In genomic region chr12:68189766-68190700, GRCh38 we compare ENCODE assay signal across 12 cellular contexts. TPM values are rescaled to one million over a fixed set of nuclear protein-coding genes. Genes with fewer than 3 reads are reported as not detected.
A peak's percentile ranks its signal among the peaks of the same experiment; 100 is the strongest.
DNase-seq lines count a peak whose midpoint lies in the region; ATAC-seq, FAIRE-seq and TF ChIP-seq lines count a peak whose summit lies in the region.
"Had no signal": no experiment of that assay in that cellular context is flagged by ENCODE, and none has a peak within 500 bp of the region (broad histone marks: within the 10 kb centered on the region; RNA-seq: fewer than 3 reads in every experiment).

No MANE protein-coding gene starts in this region.

- no peak for FAIRE-seq in A549 (lab: Jason Lieb, UNC)

- no peak overlapping the region for H3K4me2 ChIP-seq in A549

- H3K4me3 ChIP-seq in A549, result no peak overlapping the region
- no peak overlapping the region for H3K4me3 ChIP-seq in psoas muscle
- H3K4me3 ChIP-seq: BLaER1 treated with 17β-estradiol and CSF1 and Interleukin-3, amounts not matched to agents 10 nM and 100 nM; ovary; transverse colon had no signal

- no peaks in the 10 kb centered on the region for H3K27me3 ChIP-seq in psoas muscle (ENCODE audit: insufficient read depth in 3 of 3, low read length in 2 of 3)
- H3K27me3 ChIP-seq: ovary, transverse colon had no signal

- TF ChIP-seq POLR2A in A549 (IDR thresholded peaks at IDR 0.05; ENCODE audit: low read length), result no peak

- TF ChIP-seq EP300 in A549 (IDR thresholded peaks at IDR 0.05), result no peak

- TF ChIP-seq RAD21 in A549 (conservative IDR thresholded peaks at IDR 0.05 in 1 of 2, IDR thresholded peaks at IDR 0.05 in 1 of 2), result no peak

- H3K36me3 ChIP-seq in psoas muscle (ENCODE audit: insufficient read depth in 1 of 2, low read depth in 1 of 2), result no peaks in the 10 kb centered on the region
- H3K36me3 ChIP-seq: BLaER1 treated with 17β-estradiol and CSF1 and Interleukin-3, amounts not matched to agents 10 nM and 100 nM; ovary; transverse colon had no signal

- H3K9me3 Mint-ChIP-seq in activated T-cell treated with anti-CD3 and anti-CD28 coated beads, Interleukin-2, amount 50 U/mL, for 4 hours, result no peaks in the 10 kb centered on the region

- H3K27me3 Mint-ChIP-seq in activated T-cell treated with anti-CD3 and anti-CD28 coated beads, Interleukin-2, amount 50 U/mL, for 4 hours (ENCODE audit: low read depth), result no peaks in the 10 kb centered on the region

- CTCF ChIA-PET in A549 (lab: Yijun Ruan, JAX), result no interaction called here

- 28% methylated on average over 4 of the region's 4 CpGs for WGBS in A549 (ENCODE audit: missing lambda C conversion rate)
- WGBS in psoas muscle, 3 donors, result 81 to 88% (median 87%) methylated on average over 4 of the region's 4 CpGs

- H3K9me3 ChIP-seq in A549 (no peaks in the 10 kb centered on the region), psoas muscle (no peaks in the 10 kb centered on the region)
- H3K9me3 ChIP-seq: ovary, transverse colon had no signal

- H3K4me3 Mint-ChIP-seq in activated T-cell treated with anti-CD3 and anti-CD28 coated beads, Interleukin-2, amount 50 U/mL, for 4 hours, result no peak overlapping the region

- H3K4me1 Mint-ChIP-seq in activated T-cell treated with anti-CD3 and anti-CD28 coated beads, Interleukin-2, amount 50 U/mL, for 4 hours (ENCODE audit: low read depth), result peaks cover 13% of the 10 kb centered on the region

- POLR2A ChIA-PET in A549 (lab: Yijun Ruan, JAX), result no interaction called here

- H3K4me1 ChIP-seq in A549 (no peaks in the 10 kb centered on the region), psoas muscle (no peaks in the 10 kb centered on the region)
- H3K4me1 ChIP-seq: transverse colon had no signal

- DNase-seq in A549 (ENCODE audit: low read depth in 1 of 2, low spot score in 1 of 2), result no peak
- peak; percentile 94 for DNase-seq in HT1080 (ENCODE audit: low read depth)
- peak; percentile 36 for DNase-seq in activated T-cell treated with anti-CD3 and anti-CD28 coated beads, Interleukin-2, amount 50 U/mL, for 4 hours
- peak; percentile 76 for DNase-seq in iris pigment epithelial cell (ENCODE audit: low read depth)
- no peak for DNase-seq in NCI-H1436 treated with DMSO at 0.1 percent for 48 hours (lab: John Stamatoyannopoulos, UW)
- no peak for DNase-seq in DMS79 (lab: John Stamatoyannopoulos, UW)
- no peak for DNase-seq in psoas muscle
- DNase-seq in iPS-NIHi7 (ENCODE audit: extremely low spot score), result no peak
- DNase-seq: NCI-H69, ovary, transverse colon had no signal

- no peak for ATAC-seq in A549
- ATAC-seq in activated T-cell treated with anti-CD3 and anti-CD28 coated beads, Interleukin-2, amount 50 U/mL, for 4 hours, result peak; percentile 89 to 93
- no peak for ATAC-seq in psoas muscle

- intact Hi-C loops in psoas muscle (cut with DNase I), result no loop called here

- TF ChIP-seq CTCF in A549 (IDR thresholded peaks at IDR 0.05) (no peak), psoas muscle (IDR thresholded peaks at IDR 0.05) (no peak)

- H3K27ac ChIP-seq in A549 (no peak overlapping the region), psoas muscle (no peak overlapping the region)
- H3K27ac ChIP-seq: BLaER1 treated with 17β-estradiol and CSF1 and Interleukin-3, amounts not matched to agents 10 nM and 100 nM; ovary; transverse colon had no signal

- no peaks in the 10 kb centered on the region for H3K36me3 Mint-ChIP-seq in activated T-cell treated with anti-CD3 and anti-CD28 coated beads, Interleukin-2, amount 50 U/mL, for 4 hours (ENCODE audit: insufficient read depth)

TF ChIP-seq in A549, 52 proteins besides CTCF, POLR2A, EP300 and RAD21:
- TF ChIP-seq FOSL2 (IDR thresholded peaks at IDR 0.05) (no peak), FOSL2 (CRISPR knock-in tag; IDR thresholded peaks at IDR 0.05) (0 out of 2 replicates have a peak, but pooled peaks have one; percentile 29), MAFK (IDR thresholded peaks at IDR 0.05; ENCODE audit: partially characterized antibody) (no peak)

RNA-seq across cellular contexts. Expression of gene IFNG, which starts 30.5 kb away (rescaled TPM):
- polyA plus RNA-seq in A549 (2011; rRNA removed), result not detected in 2 replicates
- polyA plus RNA-seq in A549 (2012; cell fraction: cytosol; rRNA removed), result not detected in 2 replicates
- polyA plus RNA-seq in A549 (2012; cell fraction: nucleus; rRNA removed), result not detected in 2 replicates
- polyA plus RNA-seq in A549 (2017; fragmentation: RNase III; extraction: RNeasy Plus Mini Kit Qiagen cat#74134 plus additional on column Dnase treatment), result not detected in 3 replicates
- polyA minus RNA-seq in A549 (2011; rRNA and poly(A)+ RNA removed), result not detected in 2 replicates
- total RNA-seq in HT1080 (2014; rRNA removed; shearing (Covaris generic)), result not detected in 2 replicates
- polyA plus RNA-seq in HT1080 (2015; cell fraction: cytosol; rRNA removed), result not detected in 2 replicates
- polyA plus RNA-seq in HT1080 (2015; cell fraction: nucleus; rRNA removed), result not detected in 2 replicates
- total RNA-seq in activated T-cell treated with anti-CD3 and anti-CD28 coated beads, Interleukin-2, amount 50 U/mL, for 4 hours, result 100 to 1,000 TPM in 2 of 3 donors, 10 to 100 TPM in 1; 61.8 to 920 (median 807) TPM
- total RNA-seq in psoas muscle, result not detected
- not detected for polyA plus RNA-seq in psoas muscle
- total RNA-seq: transverse colon had no signal

RNA-seq across cellular contexts. Expression of gene IL26, which starts 35.6 kb away (rescaled TPM):
- polyA plus RNA-seq in A549 (2011; rRNA removed), result not detected in 2 replicates
- polyA plus RNA-seq in A549 (2012; cell fraction: cytosol; rRNA removed), result not detected in 2 replicates
- not detected in 2 replicates for polyA plus RNA-seq in A549 (2012; cell fraction: nucleus; rRNA removed)
- polyA plus RNA-seq in A549 (2017; fragmentation: RNase III; extraction: RNeasy Plus Mini Kit Qiagen cat#74134 plus additional on column Dnase treatment), result not detected in 3 replicates
- not detected in 2 replicates for polyA minus RNA-seq in A549 (2011; rRNA and poly(A)+ RNA removed)
- total RNA-seq in HT1080 (2014; rRNA removed; shearing (Covaris generic)), result not detected in 2 replicates
- not detected in 2 replicates for polyA plus RNA-seq in HT1080 (2015; cell fraction: cytosol; rRNA removed)
- not detected in 2 replicates for polyA plus RNA-seq in HT1080 (2015; cell fraction: nucleus; rRNA removed)
- total RNA-seq in activated T-cell treated with anti-CD3 and anti-CD28 coated beads, Interleukin-2, amount 50 U/mL, for 4 hours, result 1 to 10 TPM in 1 of 3 donors, under 1 TPM in 2; 0.28 to 2.6 (median 0.84) TPM
- total RNA-seq in psoas muscle, result not detected
- not detected for polyA plus RNA-seq in psoas muscle
- total RNA-seq: ovary, transverse colon had no signal
- polyA plus RNA-seq: ovary had no signal

Comparison
In these comparisons a context has a peak if more than half of its experiments do, and no peak if none do; other contexts are left out.
1. ATAC-seq: peak in activated T-cell treated with anti-CD3 and anti-CD28 coated beads, Interleukin-2, amount 50 U/mL, for 4 hours (2 of 2); none in A549 (0 of 2) and psoas muscle (0 of 4).
2. DNase-seq: peak in HT1080 (single experiment), activated T-cell treated with anti-CD3 and anti-CD28 coated beads, Interleukin-2, amount 50 U/mL, for 4 hours (single experiment) and iris pigment epithelial cell (single experiment); none in A549 (0 of 2), NCI-H1436 treated with DMSO at 0.1 percent for 48 hours (single experiment), DMS79 (single experiment), psoas muscle (0 of 2) and iPS-NIHi7 (single experiment).
3. RNA of gene IFNG, which starts 30.5 kb away (total RNA-seq): 61.8 to 920 TPM in activated T-cell treated with anti-CD3 and anti-CD28 coated beads, Interleukin-2, amount 50 U/mL, for 4 hours; not detected in HT1080 and not detected in psoas muscle; every median in the first group is over 10 times any median in the second.